In the genomic region with DNA sequence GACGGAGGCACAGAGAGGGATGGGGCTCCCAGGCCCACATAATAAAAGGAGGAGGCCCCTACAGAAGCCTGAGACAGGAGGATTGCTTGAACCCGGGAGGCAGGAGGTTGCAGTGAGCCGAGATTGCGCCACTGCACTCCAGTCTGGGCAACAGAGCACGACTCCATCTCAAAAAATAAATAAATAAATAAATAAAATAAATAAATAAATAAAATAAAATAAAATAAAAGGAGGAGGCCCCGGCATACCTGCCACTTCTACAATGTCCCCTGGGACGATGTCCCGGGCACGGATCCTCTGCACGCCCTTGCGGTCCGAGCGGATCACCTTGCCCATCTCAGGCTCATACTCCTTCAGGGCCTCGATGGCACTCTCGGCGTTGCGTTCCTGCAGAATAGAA, we compare ENCODE assay signal across 31 cellular contexts. TPM values are rescaled to one million over a fixed set of nuclear protein-coding genes. Genes with fewer than 3 reads are reported as not detected.
"Had no signal": no experiment of that assay in that cellular context is flagged by ENCODE, and none has a peak within 500 bp of the region (broad histone marks: within the 10 kb centered on the region; RNA-seq: fewer than 3 reads in every experiment).

No MANE protein-coding gene starts in this region.

- H3K9me3 ChIP-seq: neutrophil, pancreas, prostate gland, right lobe of liver, sigmoid colon, stomach, thoracic aorta, thyroid gland, tibial nerve, upper lobe of left lung, vagina had no signal

- DNase-seq: natural killer cell; nucleus accumbens; pancreas; retina; right lobe of liver; sigmoid colon; small intestine; stimulated activated CD4-positive, alpha-beta T cell treated with anti-CD3 and anti-CD28 coated beads, Interleukin-15, amount 100 ng/mL, for 24 hours; stimulated activated CD4-positive, alpha-beta T cell treated with anti-CD3 and anti-CD28 coated beads, Interleukin-2, amount 100 ng/mL, for 24 hours; stimulated activated CD4-positive, alpha-beta T cell treated with anti-CD3 and anti-CD28 coated beads, Interleukin-2, amount 100 ng/mL, for 48 hours; stimulated activated CD4-positive, alpha-beta T cell treated with anti-CD3 and anti-CD28 coated beads, Interleukin-4, amount 100 ng/mL, for 24 hours; stimulated activated naive B cell treated with anti-CD40 and anti-IgM and Interleukin-4, amounts not matched to agents 10 μg/mL and 1 μg/mL and 100 μg/mL, for 72 hours; stimulated activated naive CD4-positive, alpha-beta T cell treated with Interleukin-2 at 50 U/mL for 16 hours; stomach; thyroid gland; trophoblast cell; upper lobe of left lung had no signal

- ATAC-seq: natural killer cell; pancreas; right cardiac atrium; stimulated activated effector memory CD8-positive, alpha-beta T cell treated with anti-CD3 and anti-CD28 coated beads, Interleukin-12 subunit alpha, Interleukin-12 subunit beta, amount 100 ng/mL, for 72 hours; stimulated activated naive B cell treated with anti-CD40 and anti-IgM and Interleukin-4, amounts not matched to agents 10 μg/mL and 1 μg/mL and 100 μg/mL, for 72 hours had no signal

- H3K4me3 Mint-ChIP-seq: natural killer cell; nephron; neural progenitor cell; stimulated activated effector memory CD8-positive, alpha-beta T cell treated with anti-CD3 and anti-CD28 coated beads, Interleukin-12 subunit alpha, Interleukin-12 subunit beta, amount 100 ng/mL, for 72 hours; stimulated activated naive B cell treated with anti-CD40 and anti-IgM and Interleukin-4, amounts not matched to agents 10 μg/mL and 1 μg/mL and 100 μg/mL, for 72 hours; stimulated activated naive CD8-positive, alpha-beta T cell treated with anti-CD3 and anti-CD28 coated beads, Interleukin-15, Interleukin-2, amounts not matched to agents 100 ng/mL and 50 ng/mL, for 24 hours had no signal

- H3K36me3 ChIP-seq: neural progenitor cell, pancreas, prostate gland, right lobe of liver, sigmoid colon, thyroid gland, tibial nerve, vagina had no signal

- H3K4me1 Mint-ChIP-seq: nephron had no signal

- H3K4me1 ChIP-seq: pancreas, prostate gland, right lobe of liver, sigmoid colon, thyroid gland, tibial nerve, vagina had no signal

- H3K27me3 ChIP-seq: neural progenitor cell, neutrophil, pancreas, right lobe of liver, sigmoid colon, stomach, thyroid gland, tibial nerve, upper lobe of left lung, vagina had no signal

- H3K4me3 ChIP-seq: neural progenitor cell, pancreas, prostate gland, right lobe of liver, sigmoid colon, stomach, thoracic aorta, thyroid gland, tibial nerve, upper lobe of left lung, vagina had no signal

- H3K27me3 Mint-ChIP-seq: stimulated activated naive B cell treated with anti-CD40 and anti-IgM and Interleukin-4, amounts not matched to agents 10 μg/mL and 1 μg/mL and 100 μg/mL, for 72 hours; stimulated activated naive CD8-positive, alpha-beta T cell treated with anti-CD3 and anti-CD28 coated beads, Interleukin-15, Interleukin-2, amounts not matched to agents 100 ng/mL and 50 ng/mL, for 24 hours had no signal

- FAIRE-seq: pancreas, small intestine, urothelium cell line had no signal

- H3K27ac Mint-ChIP-seq: nephron; neural progenitor cell; stimulated activated naive CD8-positive, alpha-beta T cell treated with anti-CD3 and anti-CD28 coated beads, Interleukin-15, Interleukin-2, amounts not matched to agents 100 ng/mL and 50 ng/mL, for 24 hours had no signal

- H3K9ac ChIP-seq: neural progenitor cell had no signal

- H3K9me3 Mint-ChIP-seq: natural killer cell; nephron; neural progenitor cell; stimulated activated effector memory CD8-positive, alpha-beta T cell treated with anti-CD3 and anti-CD28 coated beads, Interleukin-12 subunit alpha, Interleukin-12 subunit beta, amount 100 ng/mL, for 72 hours; stimulated activated naive B cell treated with anti-CD40 and anti-IgM and Interleukin-4, amounts not matched to agents 10 μg/mL and 1 μg/mL and 100 μg/mL, for 72 hours; stimulated activated naive CD8-positive, alpha-beta T cell treated with anti-CD3 and anti-CD28 coated beads, Interleukin-15, Interleukin-2, amounts not matched to agents 100 ng/mL and 50 ng/mL, for 24 hours had no signal

- H3K36me3 Mint-ChIP-seq: natural killer cell, neural progenitor cell had no signal

- H3K27ac ChIP-seq: neural progenitor cell, neutrophil, pancreas, prostate gland, right lobe of liver, sigmoid colon, stomach, thoracic aorta, thyroid gland, tibial nerve, upper lobe of left lung, vagina had no signal

RNA-seq across cellular contexts. Expression of gene ATP2A3, which starts 13.2 kb away (rescaled TPM):
- total RNA-seq: osteocyte had no signal
- polyA plus RNA-seq: neural cell had no signal

RNA-seq across cellular contexts. Expression of gene P2RX1, which starts 34.7 kb away (rescaled TPM):
- total RNA-seq: osteocyte, pulmonary artery endothelial cell had no signal
- polyA plus RNA-seq: neural cell had no signal
